18 cellular contexts compared by ENCODE assay signal in genomic region chr2:239064891-239065290, GRCh38.
DNase-seq lines count a peak whose midpoint lies in the region; ATAC-seq, FAIRE-seq and TF ChIP-seq lines count a peak whose summit lies in the region.
"Had no signal": no experiment of that assay in that cellular context is flagged by ENCODE, and none has a peak within 500 bp of the region (broad histone marks: within the 10 kb centered on the region; RNA-seq: fewer than 3 reads in every experiment).

No MANE protein-coding gene starts in this region.

- H3K4ac ChIP-seq in mesenchymal stem cell (ENCODE audit: low read depth in 1 of 2, low read length in 2 of 2) = no peak overlapping the region

- no peaks in the 10 kb centered on the region for H3K79me2 ChIP-seq in K562 (ENCODE audit: control insufficient read depth, insufficient read depth, low read length)

- TF ChIP-seq EP300 in K562 (IDR thresholded peaks at IDR 0.05; ENCODE audit: low read length) = no peak

- CTCF ChIA-PET in K562 (lab: Yijun Ruan, JAX; ENCODE audit: low intra/inter-chr PET ratio) = no interaction called here

- intact Hi-C loops in K562 (cut with micrococcal nuclease) = no loop called here

- TF ChIP-seq RAD21 in K562 (CRISPR knock-in tag; conservative IDR thresholded peaks at IDR 0.05 in 1 of 2, IDR thresholded peaks at IDR 0.05 in 1 of 2) = no peak

- H3K18ac ChIP-seq in mesenchymal stem cell (ENCODE audit: low read depth in 1 of 2, low read length in 2 of 2) = no peak overlapping the region

- no peaks in the 10 kb centered on the region for H3K9me1 ChIP-seq in K562 (ENCODE audit: control insufficient read depth, insufficient read depth, low read length)

- H3K4me3 ChIP-seq in BLaER1 = no peak overlapping the region
- no peak overlapping the region for H3K4me3 ChIP-seq in K562
- H3K4me3 ChIP-seq in mesenchymal stem cell (ENCODE audit: insufficient read depth in 1 of 2, low read depth in 1 of 2, low read length in 2 of 2) = no peak overlapping the region
- no peak overlapping the region for H3K4me3 ChIP-seq in H7 (ENCODE audit: insufficient read depth, low read depth, low read length)
- H3K4me3 ChIP-seq: GM12878, GM23338, HAP-1 had no signal

- H3K27me3 ChIP-seq in BLaER1 (no peaks in the 10 kb centered on the region), K562 (ENCODE audit: control insufficient read depth in 2 of 2, insufficient read depth in 2 of 2, low read length in 2 of 2) (no peaks in the 10 kb centered on the region), mesenchymal stem cell (ENCODE audit: control insufficient read depth in 1 of 2, insufficient read depth in 1 of 2, low read length in 2 of 2) (no peaks in the 10 kb centered on the region), H7 (ENCODE audit: control insufficient read depth, insufficient read depth, low read length) (no peaks in the 10 kb centered on the region)

- ATAC-seq in K562 = no peak
- ATAC-seq: GM12878 had no signal

- H2BK15ac ChIP-seq in mesenchymal stem cell (ENCODE audit: low read depth, poor library complexity, severe bottlenecking) = no peak overlapping the region

- DNase-seq in K562 (ENCODE audit: extremely low read depth in 1 of 4, low spot score in 3 of 4) (no peak), mesenchymal stem cell (no peak), NCI-H748 treated with DMSO at 0.1 percent for 48 hours (lab: John Stamatoyannopoulos, UW) (no peak), NCI-H510A (lab: John Stamatoyannopoulos, UW) (no peak), H7 (no peak)
- DNase-seq: CD4-positive, CD25-positive, alpha-beta regulatory T cell; CD8-positive, alpha-beta memory T cell; DMS 273 treated with DMSO at 0.1 percent for 48 hours; DMS79; EL; GDM1; HFFc6 had no signal

- TF ChIP-seq CTCF in K562 (IDR thresholded peaks at IDR 0.05 in 2 of 3, conservative IDR thresholded peaks at IDR 0.05 in 1 of 3; ENCODE audit: insufficient read depth in 2 of 3, low read depth in 1 of 3, low read length in 3 of 3) = no peak

- 80% methylated on average over 4 of the region's 21 CpGs for WGBS in K562 (ENCODE audit: insufficient coverage, low coverage, missing lambda C conversion rate)
- WGBS in mesenchymal stem cell = 96% methylated on average over 21 of the region's 21 CpGs

- H2BK12ac ChIP-seq in mesenchymal stem cell (ENCODE audit: low read length in 2 of 2) = no peak overlapping the region

- H3K27ac ChIP-seq in BLaER1 = no peak overlapping the region
- H3K27ac ChIP-seq in K562 (ENCODE audit: extremely low read depth, low read depth, low read length) = no peak overlapping the region
- no peak overlapping the region for H3K27ac ChIP-seq in mesenchymal stem cell (ENCODE audit: low read length, poor library complexity, severe bottlenecking)
- H3K27ac ChIP-seq: C4-2B had no signal

- no peak overlapping the region for H2AK5ac ChIP-seq in mesenchymal stem cell (ENCODE audit: low read length, severe bottlenecking)

- TF ChIP-seq POLR2A in K562 (conservative IDR thresholded peaks at IDR 0.05) = no peak

- no peak overlapping the region for H4K8ac ChIP-seq in mesenchymal stem cell (ENCODE audit: low read length)

- H3K36me3 ChIP-seq in BLaER1 (peaks cover 42% of the 10 kb centered on the region), K562 (ENCODE audit: control insufficient read depth, insufficient read depth, low read length) (no peaks in the 10 kb centered on the region), mesenchymal stem cell (ENCODE audit: control insufficient read depth in 1 of 2, insufficient read depth in 2 of 2, low read depth in 1 of 2, low read length in 2 of 2) (peaks cover 50 to 62% of the 10 kb centered on the region in 2 experiments), H7 (replicated peaks; ENCODE audit: control insufficient read depth, insufficient read depth, low read length) (peaks cover 2% of the 10 kb centered on the region)
- H3K36me3 ChIP-seq: HAP-1 had no signal

- no peak overlapping the region for H2BK5ac ChIP-seq in mesenchymal stem cell (ENCODE audit: low read depth, low read length, poor library complexity, severe bottlenecking)

- H2AFZ ChIP-seq in K562 (ENCODE audit: low read depth, low read length) = no peak overlapping the region
- no peak overlapping the region for H2AFZ ChIP-seq in mesenchymal stem cell (ENCODE audit: low read depth, low read length)
- H2AFZ ChIP-seq: GM23338 had no signal

- H4K91ac ChIP-seq in mesenchymal stem cell (ENCODE audit: low read length) = peak overlapping the region; percentile 1

- in situ Hi-C loops in K562 (cut with MboI) = no loop called here

- no peaks in the 10 kb centered on the region for H3K79me1 ChIP-seq in mesenchymal stem cell (replicated peaks; ENCODE audit: low read length, poor library complexity, severe bottlenecking)

- no peak overlapping the region for H2BK120ac ChIP-seq in mesenchymal stem cell (ENCODE audit: low read depth, low read length)

- H3K4me2 ChIP-seq in BLaER1 = peak overlapping the region; percentile 72; the same call in 1 of the 2 replicates
- H3K4me2 ChIP-seq in K562 (ENCODE audit: insufficient read depth, low read length) = no peak overlapping the region
- no peak overlapping the region for H3K4me2 ChIP-seq in mesenchymal stem cell (ENCODE audit: low read length, poor library complexity, severe bottlenecking)
- H3K4me2 ChIP-seq: GM23338 had no signal

- POLR2A ChIA-PET in K562 (lab: Yijun Ruan, JAX) = no interaction called here

- no peak for FAIRE-seq in K562 (lab: Jason Lieb, UNC)
- FAIRE-seq: D721Med, GM12878 had no signal

- H3K4me1 ChIP-seq in BLaER1 (peaks cover 68% of the 10 kb centered on the region), K562 (replicated peaks in 1 of 2; ENCODE audit: control insufficient read depth in 2 of 2, insufficient read depth in 2 of 2, low read length in 2 of 2) (no peaks in the 10 kb centered on the region; a peak in 1 of 5 replicates), mesenchymal stem cell (ENCODE audit: control insufficient read depth, insufficient read depth, low read depth, low read length) (peaks cover 20% of the 10 kb centered on the region)
- H3K4me1 ChIP-seq: HAP-1 had no signal

- no peaks in the 10 kb centered on the region for H3K9me3 ChIP-seq in BLaER1
- no peaks in the 10 kb centered on the region for H3K9me3 ChIP-seq in K562 (replicated peaks; ENCODE audit: control insufficient read depth, insufficient read depth, low read depth, low read length)
- no peaks in the 10 kb centered on the region for H3K9me3 ChIP-seq in mesenchymal stem cell (ENCODE audit: control insufficient read depth, low read length)
- H3K9me3 ChIP-seq: HAP-1 had no signal

- peaks cover 34% of the 10 kb centered on the region for H4K20me1 ChIP-seq in BLaER1
- no peaks in the 10 kb centered on the region for H4K20me1 ChIP-seq in K562 (replicated peaks; ENCODE audit: control insufficient read depth, insufficient read depth, low read length)

- no peak overlapping the region for H3K9ac ChIP-seq in BLaER1
- H3K9ac ChIP-seq in K562 (ENCODE audit: insufficient read depth in 1 of 2, low read depth in 2 of 2, low read length in 2 of 2) = no peak overlapping the region; a peak in 1 of 4 replicates
- H3K9ac ChIP-seq in mesenchymal stem cell (ENCODE audit: low read length) = no peak overlapping the region

- H3K14ac ChIP-seq in mesenchymal stem cell (ENCODE audit: low read length in 2 of 2) = no peak overlapping the region

- BruUV-seq in K562 (replicated peaks; lab: Mats Ljungman, UMichigan) = no TSS peak

- H3K23ac ChIP-seq in mesenchymal stem cell (ENCODE audit: low read length in 2 of 2) = no peak overlapping the region

TF ChIP-seq in K562, 482 proteins besides CTCF, POLR2A, EP300 and RAD21:
- TF ChIP-seq ZNF436 (CRISPR knock-in tag; IDR thresholded peaks at IDR 0.05) (no peak), POLR2G (IDR thresholded peaks at IDR 0.05; ENCODE audit: low read depth, low read length) (0 out of 2 replicates have a peak, but pooled peaks have one; percentile 21), NCOA4 (IDR thresholded peaks at IDR 0.05; ENCODE audit: partially characterized antibody) (no peak)
TF ChIP-seq in K562: peak in this region for 1.
